Comparison of ENCODE assay signal across 9 cellular contexts in genomic region chr1:39178541-39179431, GRCh38. TPM values are rescaled to one million over a fixed set of nuclear protein-coding genes. Genes with fewer than 3 reads are reported as not detected.
DNase-seq lines count a peak whose midpoint lies in the region; ATAC-seq and TF ChIP-seq lines count a peak whose summit lies in the region.
"Had no signal": no experiment of that assay in that cellular context is flagged by ENCODE, and none has a peak within 500 bp of the region (broad histone marks: within the 10 kb centered on the region; RNA-seq: fewer than 3 reads in every experiment).

No MANE protein-coding gene starts in this region.

- DNase-seq in left lung (no peak), thyroid gland (peak in 1 of 2 donors; percentile 53), NOMO-1 (lab: John Stamatoyannopoulos, UW; ENCODE audit: unreplicated experiment in 2 of 2) (no peak), NCI-H2107 (lab: John Stamatoyannopoulos, UW) (no peak)
- DNase-seq: activated naive CD8-positive, alpha-beta T cell treated with anti-CD3 and anti-CD28 coated beads, Interleukin-2, amount 10 ng/mL, durations not matched to agents 7 days and 5 days; T-cell had no signal

- WGBS in HUES64, result 78% methylated on average over 6 of the region's 6 CpGs
- 49 to 75% methylated on average over 6 of the region's 6 CpGs for WGBS in thyroid gland, 2 donors

- peak overlapping the region in 4 of 5 experiments; percentile 37 to 93 (median 78) for H3K27ac Mint-ChIP-seq in brain
- H3K27ac Mint-ChIP-seq: activated naive CD8-positive, alpha-beta T cell treated with anti-CD3 and anti-CD28 coated beads, Interleukin-2, amount 10 ng/mL, durations not matched to agents 7 days and 5 days; T-cell had no signal

- H3K9me3 ChIP-seq in HUES64 (ENCODE audit: insufficient read depth, low read depth, low read length) (no peaks in the 10 kb centered on the region), left lung (no peaks in the 10 kb centered on the region), thyroid gland (no peaks in the 10 kb centered on the region)

- peak in 1 of 2 donors; percentile 11 for TF ChIP-seq POLR2A in thyroid gland (IDR thresholded peaks at IDR 0.05)

- peak overlapping the region; percentile 43; the same call in 1 of the 2 replicates for H3K27ac ChIP-seq in HUES64 (ENCODE audit: low read depth, low read length)
- H3K27ac ChIP-seq in left lung, result peak overlapping the region; percentile 63 to 71
- peak overlapping the region; percentile 68 to 72 (median 71) for H3K27ac ChIP-seq in thyroid gland

- peaks cover 65% of the 10 kb centered on the region for H3K4me1 Mint-ChIP-seq in brain

- H3K9ac ChIP-seq in HUES64 (ENCODE audit: low read depth, low read length), result peak overlapping the region; percentile 42; the same call in 1 of the 2 replicates

- H3K27me3 Mint-ChIP-seq in brain, result no peaks in the 10 kb centered on the region
- H3K27me3 Mint-ChIP-seq: T-cell had no signal

- H3K4me1 ChIP-seq in HUES64 (ENCODE audit: insufficient read depth, low read length) (peaks cover 51% of the 10 kb centered on the region), left lung (peaks cover 53 to 70% of the 10 kb centered on the region in 2 donors), thyroid gland (peaks cover 63 to 79% of the 10 kb centered on the region in 2 donors)

- H3K27me3 ChIP-seq in HUES64 (ENCODE audit: insufficient read depth, low read length) (no peaks in the 10 kb centered on the region), left lung (no peaks in the 10 kb centered on the region), thyroid gland (no peaks in the 10 kb centered on the region)

- H3K4me3 ChIP-seq in HUES64 (ENCODE audit: low read length), result no peak overlapping the region
- no peak overlapping the region for H3K4me3 ChIP-seq in left lung
- H3K4me3 ChIP-seq in thyroid gland (replicated peaks in 1 of 3), result no peak overlapping the region

- H3K4me3 Mint-ChIP-seq in brain, result peak overlapping the region in 2 of 5 experiments; percentile 8 to 45
- H3K4me3 Mint-ChIP-seq: activated naive CD8-positive, alpha-beta T cell treated with anti-CD3 and anti-CD28 coated beads, Interleukin-2, amount 10 ng/mL, durations not matched to agents 7 days and 5 days; T-cell had no signal

- H3K9me3 Mint-ChIP-seq in brain, result peaks cover 0 to 17% (median 9%) of the 10 kb centered on the region in 5 experiments
- H3K9me3 Mint-ChIP-seq: activated naive CD8-positive, alpha-beta T cell treated with anti-CD3 and anti-CD28 coated beads, Interleukin-2, amount 10 ng/mL, durations not matched to agents 7 days and 5 days; T-cell had no signal

- TF ChIP-seq CTCF in brain (conservative IDR thresholded peaks at IDR 0.05) (no peak), left lung (IDR thresholded peaks at IDR 0.05) (no peak), thyroid gland (IDR thresholded peaks at IDR 0.05) (no peak)

- no peaks in the 10 kb centered on the region for H3K36me3 ChIP-seq in HUES64 (ENCODE audit: insufficient read depth, low read length)
- no peaks in the 10 kb centered on the region for H3K36me3 ChIP-seq in left lung
- H3K36me3 ChIP-seq in thyroid gland, result no peaks in the 10 kb centered on the region

- ATAC-seq in left lung (peak; percentile 64), GM21360 (IDR thresholded peaks at IDR 0.05; ENCODE audit: unreplicated experiment) (no peak)
- ATAC-seq: T-cell had no signal

- H3K36me3 Mint-ChIP-seq in brain, result peaks cover 35% of the 10 kb centered on the region
- H3K36me3 Mint-ChIP-seq: activated naive CD8-positive, alpha-beta T cell treated with anti-CD3 and anti-CD28 coated beads, Interleukin-2, amount 10 ng/mL, durations not matched to agents 7 days and 5 days; T-cell had no signal

- intact Hi-C loops in left lung (cut with DNase I), result no loop called here
- intact Hi-C loops in thyroid gland (cut with DNase I), result no loop called here

RNA-seq across cellular contexts. Expression of gene MACF1, which starts 25.7 kb away (rescaled TPM):
- polyA plus RNA-seq in HUES64 (2013, experiment 1 of 2), result 76.3 TPM
- polyA plus RNA-seq in HUES64 (2013, experiment 2 of 2), result 81.7 TPM
- polyA plus RNA-seq in brain (ENCODE audit: insufficient read depth, low read depth, low replicate concordance), result 79.3 TPM
- total RNA-seq in left lung, result 100 to 1,000 TPM; 358 to 385 TPM
- 100 to 1,000 TPM; 308 to 834 (median 427) TPM for total RNA-seq in thyroid gland
